ENCODE assay signal across 15 cellular contexts in genomic region chr14:62736426-62737043, GRCh38.
"Had no signal": no experiment of that assay in that cellular context is flagged by ENCODE, and none has a peak within 500 bp of the region (broad histone marks: within the 10 kb centered on the region; RNA-seq: fewer than 3 reads in every experiment).

No MANE protein-coding gene starts in this region.

- DNase-seq: activated CD4-positive, alpha-beta T cell treated with anti-CD3 and anti-CD28 coated beads, Interleukin-2, amount 50 U/mL, for 48 hours; amniotic stem cell; body of pancreas; dermis blood vessel endothelial cell; effector memory CD4-positive, alpha-beta T cell; esophagus squamous epithelium; foreskin fibroblast; hippocampal formation; kidney; stimulated activated CD4-positive, alpha-beta T cell treated with anti-CD3 and anti-CD28 coated beads, Interleukin-12 subunit alpha, Interleukin-12 subunit beta, amount 100 ng/mL, for 4 hours; stimulated activated CD4-positive, alpha-beta T cell treated with anti-CD3 and anti-CD28 coated beads, Interleukin-1b, Interleukin-23, amount 100 ng/mL, for 48 hours; stimulated activated CD8-positive, alpha-beta memory T cell treated with anti-CD3 and anti-CD28 coated beads, Interleukin-4, amount 100 ng/mL, for 48 hours; stimulated activated naive CD4-positive, alpha-beta T cell; T-helper 17 cell had no signal

- H3K9me3 ChIP-seq: body of pancreas, esophagus squamous epithelium had no signal

- H3K36me3 ChIP-seq: esophagus squamous epithelium had no signal

- H3K4me1 ChIP-seq: body of pancreas had no signal

- ATAC-seq: body of pancreas, left lobe of liver, T-helper 17 cell had no signal

- H3K27ac ChIP-seq: body of pancreas, esophagus squamous epithelium had no signal

- H3K4me3 ChIP-seq: body of pancreas, esophagus squamous epithelium had no signal

- H3K27me3 ChIP-seq: body of pancreas, esophagus squamous epithelium had no signal
